1 cellular context compared by ENCODE assay signal in genomic region chr15:40511472-40512133, GRCh38.
TF ChIP-seq lines count a peak whose summit lies in the region.

No MANE protein-coding gene starts in this region.

TF ChIP-seq in WTC11, 78 proteins besides CTCF, POLR2A, EP300 and RAD21 (continued from another document):
- no peak for TF ChIP-seq ERG (CRISPR knock-in tag; IDR thresholded peaks at IDR 0.05)
- TF ChIP-seq ARID4B (CRISPR knock-in tag; IDR thresholded peaks at IDR 0.05; ENCODE audit: borderline replicate concordance), result peak; percentile 84
- TF ChIP-seq MXD4 (CRISPR knock-in tag; IDR thresholded peaks at IDR 0.05; ENCODE audit: borderline replicate concordance), result no peak
- TF ChIP-seq GABPB1 (CRISPR knock-in tag; IDR thresholded peaks at IDR 0.05), result peak; percentile 86
- TF ChIP-seq PREB (CRISPR knock-in tag; IDR thresholded peaks at IDR 0.05; ENCODE audit: borderline replicate concordance), result 0 out of 2 replicates have a peak, but pooled peaks have one; percentile 69
- TF ChIP-seq ZBTB21 (CRISPR knock-in tag; IDR thresholded peaks at IDR 0.05; ENCODE audit: borderline replicate concordance), result 0 out of 2 replicates have a peak, but pooled peaks have one; percentile 69
- TF ChIP-seq ZNF671 (CRISPR knock-in tag; IDR thresholded peaks at IDR 0.05), result no peak
- no peak for TF ChIP-seq ZNF532 (CRISPR knock-in tag; IDR thresholded peaks at IDR 0.05; ENCODE audit: borderline replicate concordance)
- no peak for TF ChIP-seq EMX1 (CRISPR knock-in tag; IDR thresholded peaks at IDR 0.05)
- peak; percentile 46 for TF ChIP-seq FOXP4 (CRISPR knock-in tag; IDR thresholded peaks at IDR 0.05)
- no peak for TF ChIP-seq ZNF263 (CRISPR knock-in tag; IDR thresholded peaks at IDR 0.05; ENCODE audit: low read depth)
- TF ChIP-seq HMGXB4 (CRISPR knock-in tag; IDR thresholded peaks at IDR 0.05), result peak; percentile 83
- TF ChIP-seq MAX (CRISPR knock-in tag; IDR thresholded peaks at IDR 0.05), result peak; percentile 91
- no peak for TF ChIP-seq ZSCAN18 (CRISPR knock-in tag; IDR thresholded peaks at IDR 0.05)
- no peak for TF ChIP-seq ZNF121 (CRISPR knock-in tag; IDR thresholded peaks at IDR 0.05)
- TF ChIP-seq CREB1 (CRISPR knock-in tag; IDR thresholded peaks at IDR 0.05), result 0 out of 2 replicates have a peak, but pooled peaks have one; percentile 33
- TF ChIP-seq FOXK1 (CRISPR knock-in tag; IDR thresholded peaks at IDR 0.05), result peak; percentile 42; the same call in 1 of the 2 replicates
- TF ChIP-seq ZNF317 (CRISPR knock-in tag; IDR thresholded peaks at IDR 0.05; ENCODE audit: borderline replicate concordance, low read depth), result no peak
- TF ChIP-seq TEAD1 (CRISPR knock-in tag; IDR thresholded peaks at IDR 0.05), result peak; percentile 80
- TF ChIP-seq ATF3 (CRISPR knock-in tag; conservative IDR thresholded peaks at IDR 0.05), result peak; percentile 82; the same call in 1 of the 2 replicates
- peak; percentile 98 for TF ChIP-seq KAT7 (CRISPR knock-in tag; IDR thresholded peaks at IDR 0.05; ENCODE audit: borderline replicate concordance)
- TF ChIP-seq NFATC4 (CRISPR knock-in tag; IDR thresholded peaks at IDR 0.05), result 0 out of 2 replicates have a peak, but pooled peaks have one; percentile 17
- TF ChIP-seq SMAD3 (CRISPR knock-in tag; IDR thresholded peaks at IDR 0.05; ENCODE audit: borderline replicate concordance), result 0 out of 2 replicates have a peak, but pooled peaks have one; percentile 36
- no peak for TF ChIP-seq SMAD4 (CRISPR knock-in tag; IDR thresholded peaks at IDR 0.05)
- peak; percentile 90; the same call in 1 of the 2 replicates for TF ChIP-seq ZNF232 (CRISPR knock-in tag; IDR thresholded peaks at IDR 0.05)
- TF ChIP-seq ZBTB43 (CRISPR knock-in tag; IDR thresholded peaks at IDR 0.05), result peak; percentile 63; the same call in 1 of the 2 replicates
TF ChIP-seq in WTC11: peak in this region for 24.
